ENCODE assay signal across 8 cellular contexts in the genomic region with DNA sequence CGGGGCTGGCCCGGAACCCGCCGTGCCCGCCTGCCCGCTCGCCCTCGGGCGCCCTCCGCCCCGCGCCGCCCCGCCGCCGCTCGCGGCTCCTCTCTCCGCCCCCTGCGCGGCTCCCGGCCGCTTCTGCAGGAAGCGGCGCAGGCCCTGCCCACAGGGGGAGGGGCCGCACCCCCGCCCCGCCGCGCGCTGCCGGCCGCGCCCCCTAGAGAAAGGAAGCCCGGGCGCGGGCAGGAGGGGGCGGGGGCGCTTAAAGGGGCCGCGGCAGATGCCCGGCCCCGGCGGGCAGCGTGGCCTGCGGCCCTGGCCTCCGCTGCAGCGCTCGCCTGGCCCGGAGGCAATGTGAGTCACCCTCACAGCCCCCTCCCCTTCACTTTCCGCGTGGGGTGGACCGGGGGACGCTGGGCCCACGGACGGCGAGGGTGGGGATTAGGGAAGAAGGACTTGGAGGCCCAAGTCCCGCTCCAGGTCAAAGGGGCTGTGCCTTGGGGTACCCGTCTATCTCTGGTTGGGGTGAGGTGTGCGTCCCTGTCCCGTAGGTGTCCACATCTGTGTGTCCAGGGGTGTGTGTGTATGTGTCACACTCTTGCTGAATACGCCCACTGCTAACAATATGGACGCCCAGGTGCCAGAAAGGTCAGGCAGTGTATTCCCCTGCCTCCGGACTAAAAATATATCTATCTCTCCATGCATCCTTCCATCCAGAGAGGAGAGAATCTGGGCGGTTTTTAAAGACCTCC. TPM values are rescaled to one million over a fixed set of nuclear protein-coding genes. Genes with fewer than 3 reads are reported as not detected.
DNase-seq lines count a peak whose midpoint lies in the region; ATAC-seq lines count a peak whose summit lies in the region.

A gene with protein sequence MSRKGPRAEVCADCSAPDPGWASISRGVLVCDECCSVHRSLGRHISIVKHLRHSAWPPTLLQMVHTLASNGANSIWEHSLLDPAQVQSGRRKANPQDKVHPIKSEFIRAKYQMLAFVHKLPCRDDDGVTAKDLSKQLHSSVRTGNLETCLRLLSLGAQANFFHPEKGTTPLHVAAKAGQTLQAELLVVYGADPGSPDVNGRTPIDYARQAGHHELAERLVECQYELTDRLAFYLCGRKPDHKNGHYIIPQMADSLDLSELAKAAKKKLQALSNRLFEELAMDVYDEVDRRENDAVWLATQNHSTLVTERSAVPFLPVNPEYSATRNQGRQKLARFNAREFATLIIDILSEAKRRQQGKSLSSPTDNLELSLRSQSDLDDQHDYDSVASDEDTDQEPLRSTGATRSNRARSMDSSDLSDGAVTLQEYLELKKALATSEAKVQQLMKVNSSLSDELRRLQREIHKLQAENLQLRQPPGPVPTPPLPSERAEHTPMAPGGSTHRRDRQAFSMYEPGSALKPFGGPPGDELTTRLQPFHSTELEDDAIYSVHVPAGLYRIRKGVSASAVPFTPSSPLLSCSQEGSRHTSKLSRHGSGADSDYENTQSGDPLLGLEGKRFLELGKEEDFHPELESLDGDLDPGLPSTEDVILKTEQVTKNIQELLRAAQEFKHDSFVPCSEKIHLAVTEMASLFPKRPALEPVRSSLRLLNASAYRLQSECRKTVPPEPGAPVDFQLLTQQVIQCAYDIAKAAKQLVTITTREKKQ (minus strand): TSS at position 125 of the 737 bp plus-strand sequence. CDS start 270 bp downstream, outside the sequence.

- no peaks in the 10 kb centered on the region for H3K4me1 ChIP-seq in urinary bladder (ENCODE audit: insufficient read depth)

- ATAC-seq in HG02571 (IDR thresholded peaks at IDR 0.05; ENCODE audit: unreplicated experiment): peak; percentile 45
- peak; percentile 69 to 79 for ATAC-seq in left cardiac atrium

- DNase-seq in ELR (ENCODE audit: low read depth): peak; percentile 91
- DNase-seq in NCI-H1105 treated with DMSO at 0.1 percent for 48 hours (lab: John Stamatoyannopoulos, UW): peak; percentile 68
- peak; percentile 72 to 89 (median 77) for DNase-seq in T-helper 1 cell
- peak; percentile 77 for DNase-seq in amniotic epithelial cell (ENCODE audit: low read depth)
- DNase-seq in left cardiac atrium: peak; percentile 89
- DNase-seq in posterior vena cava (ENCODE audit: low spot score): peak; percentile 94

- H3K36me3 ChIP-seq in urinary bladder (ENCODE audit: insufficient read depth): no peaks in the 10 kb centered on the region

- peak within 1 kb of the TSS; percentile 89 for H3K4me3 ChIP-seq in urinary bladder (ENCODE audit: low read depth, low read length)

- intact Hi-C loops in left cardiac atrium (cut with DNase I) (no loop called here), posterior vena cava (cut with DNase I) (no loop called here)

- peak within 1 kb of the TSS; percentile 82 for H3K27ac ChIP-seq in urinary bladder (ENCODE audit: low read depth)

- WGBS in urinary bladder: 3% methylated on average over 65 of the region's 65 CpGs

RNA-seq across cellular contexts. Expression of the gene that starts here (rescaled TPM):
- 10 to 100 TPM; 30.8 to 44.0 TPM for total RNA-seq in left cardiac atrium
- 10 to 100 TPM; 28.1 to 43.5 TPM for total RNA-seq in posterior vena cava
- total RNA-seq in urinary bladder: 14.2 TPM
- 32.8 TPM for polyA plus RNA-seq in urinary bladder

Comparison
In these comparisons a context has a peak if more than half of its experiments do, and no peak if none do; other contexts are left out.
1. Peak in every context shown above with its lines: DNase-seq, ATAC-seq, H3K4me3 ChIP-seq and H3K27ac ChIP-seq.